ENCODE assay signal across 19 cellular contexts in genomic region chrX:80576815-80577533, GRCh38.
DNase-seq lines count a peak whose midpoint lies in the region; ATAC-seq lines count a peak whose summit lies in the region.
"Had no signal": no experiment of that assay in that cellular context is flagged by ENCODE, and none has a peak within 500 bp of the region (broad histone marks: within the 10 kb centered on the region; RNA-seq: fewer than 3 reads in every experiment).

No MANE protein-coding gene starts in this region.

- no peaks in the 10 kb centered on the region; the same call in 1 of the 2 replicates for H3K4me1 ChIP-seq in HUES64 (ENCODE audit: insufficient read depth, low read length)
- peaks cover 4% of the 10 kb centered on the region for H3K4me1 ChIP-seq in ectodermal cell (ENCODE audit: control insufficient read depth, insufficient read depth, low read length)
- no peaks in the 10 kb centered on the region for H3K4me1 ChIP-seq in mesodermal cell (ENCODE audit: control insufficient read depth, insufficient read depth, low read length, poor library complexity, severe bottlenecking)
- H3K4me1 ChIP-seq: Caco-2 had no signal

- 80% methylated on average over 1 of the region's 2 CpGs for whole genome bisulfite sequencing in HUES64
- WGBS in ectodermal cell, 2 experiments, result 75 to 83% methylated on average over 2 of the region's 2 CpGs
- no CpG with 5 or more reads among the region's 2 CpGs for WGBS in mesodermal cell (ENCODE audit: insufficient coverage in 2 of 2), 2 experiments

- ATAC-seq in HG03139 (IDR thresholded peaks at IDR 0.05; ENCODE audit: unreplicated experiment) (no peak), HG02840 (IDR thresholded peaks at IDR 0.05; ENCODE audit: low FRiP score, unreplicated experiment) (no peak)

- H3K4me3 ChIP-seq in HUES64 (ENCODE audit: low read length) (no peak overlapping the region), ectodermal cell (ENCODE audit: insufficient read depth, low read depth, low read length) (no peak overlapping the region), mesodermal cell (ENCODE audit: extremely low read depth, insufficient read depth, low read length, poor library complexity, severe bottlenecking) (no peak overlapping the region)

- DNase-seq in DMS53 (lab: John Stamatoyannopoulos, UW), result peak; percentile 63
- DNase-seq in DMS79 (lab: John Stamatoyannopoulos, UW), result no peak
- no peak for DNase-seq in activated CD4-positive, alpha-beta T cell treated with anti-CD3 and anti-CD28 coated beads, Interleukin-2, amount 50 U/mL, for 1 hour
- DNase-seq: Caco-2; DMS79 treated with DMSO at 0.1 percent for 48 hours; GDM1; Karpas-422; MM.1S; NCI-H1105 treated with DMSO at 0.1 percent for 48 hours; NCI-H187 treated with DMSO at 0.1 percent for 48 hours; NCI-H526; NK-92 treated with Interleukin-12 subunit alpha and Interleukin-12 subunit beta, amount 100 ng/mL, for 24 hours; Right ventricle myocardium superior had no signal

- H3K27ac ChIP-seq in HUES64 (ENCODE audit: low read depth, low read length) (no peak overlapping the region), ectodermal cell (ENCODE audit: insufficient read depth, low read depth, low read length, poor library complexity, severe bottlenecking) (peak overlapping the region; percentile 60), mesodermal cell (ENCODE audit: low read depth, low read length, severe bottlenecking) (peak overlapping the region; percentile 66)
- H3K27ac ChIP-seq: HL-60 had no signal

- 0 out of 2 replicates have a peak overlapping the region, but pooled peaks have one; percentile 9 for H3K9ac ChIP-seq in HUES64 (ENCODE audit: low read depth, low read length)

- no peaks in the 10 kb centered on the region for H3K27me3 ChIP-seq in HUES64 (ENCODE audit: insufficient read depth, low read length)
- H3K27me3 ChIP-seq in ectodermal cell (ENCODE audit: control insufficient read depth, insufficient read depth, low read length, poor library complexity, severe bottlenecking), result no peaks in the 10 kb centered on the region

- H3K9me3 ChIP-seq in HUES64 (ENCODE audit: insufficient read depth, low read depth, low read length) (no peaks in the 10 kb centered on the region), ectodermal cell (ENCODE audit: control insufficient read depth, low read length) (no peaks in the 10 kb centered on the region), mesodermal cell (ENCODE audit: control insufficient read depth, low read length) (no peaks in the 10 kb centered on the region)
- H3K9me3 ChIP-seq: Caco-2 had no signal

- no peaks in the 10 kb centered on the region for H3K36me3 ChIP-seq in HUES64 (ENCODE audit: insufficient read depth, low read length)
- no peaks in the 10 kb centered on the region for H3K36me3 ChIP-seq in ectodermal cell (ENCODE audit: control insufficient read depth, insufficient read depth, low read length)
- H3K36me3 ChIP-seq in mesodermal cell (ENCODE audit: control insufficient read depth, insufficient read depth, low read length), result no peaks in the 10 kb centered on the region
